Comparison of ENCODE assay signal across 10 cellular contexts in the genomic region with DNA sequence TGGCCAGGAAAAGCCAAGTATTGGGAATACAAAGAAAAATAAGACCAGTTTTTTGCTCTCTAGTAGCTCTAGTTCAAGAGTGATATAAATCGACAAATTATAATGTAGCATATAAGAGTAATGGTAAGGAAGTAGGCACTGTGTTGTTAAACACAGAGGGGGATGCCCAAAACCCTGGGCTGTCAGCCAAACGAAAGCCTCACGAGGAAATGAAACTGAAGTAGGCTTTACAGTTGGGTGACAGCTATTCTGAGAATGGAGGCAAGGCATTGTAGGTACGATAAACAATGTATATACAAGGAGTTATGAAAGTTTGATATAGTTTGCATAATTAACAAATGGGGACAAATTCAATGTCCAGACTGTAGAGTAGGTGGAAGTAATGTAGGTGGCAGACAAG.
DNase-seq lines count a peak whose midpoint lies in the region; ATAC-seq and TF ChIP-seq lines count a peak whose summit lies in the region.
"Had no signal": no experiment of that assay in that cellular context is flagged by ENCODE, and none has a peak within 500 bp of the region (broad histone marks: within the 10 kb centered on the region; RNA-seq: fewer than 3 reads in every experiment).

No MANE protein-coding gene starts in this region.

- H3K36me3 ChIP-seq in BLaER1: no peaks in the 10 kb centered on the region
- H3K36me3 ChIP-seq in stomach: no peaks in the 10 kb centered on the region

- no peak overlapping the region for H3K4me3 Mint-ChIP-seq in CD4-positive, alpha-beta T cell
- H3K4me3 Mint-ChIP-seq: activated naive CD4-positive, alpha-beta T cell treated with anti-CD3 and anti-CD28 coated beads, Interleukin-2, amount 50 U/mL, for 24 hours; natural killer cell had no signal

- H3K4me1 Mint-ChIP-seq in CD4-positive, alpha-beta T cell (ENCODE audit: low read depth): no peaks in the 10 kb centered on the region
- H3K4me1 Mint-ChIP-seq: activated naive CD4-positive, alpha-beta T cell treated with anti-CD3 and anti-CD28 coated beads, Interleukin-2, amount 50 U/mL, for 24 hours; natural killer cell had no signal

- H3K9me3 ChIP-seq in BLaER1: no peaks in the 10 kb centered on the region
- H3K9me3 ChIP-seq in CD4-positive, alpha-beta T cell (ENCODE audit: control insufficient read depth, low read length): no peaks in the 10 kb centered on the region
- no peaks in the 10 kb centered on the region for H3K9me3 ChIP-seq in stomach

- H3K9me3 Mint-ChIP-seq in CD4-positive, alpha-beta T cell: no peaks in the 10 kb centered on the region
- H3K9me3 Mint-ChIP-seq: activated naive CD4-positive, alpha-beta T cell treated with anti-CD3 and anti-CD28 coated beads, Interleukin-2, amount 50 U/mL, for 24 hours had no signal

- DNase-seq in NOMO-1 treated with dmso at 0.1 percent for 144 hours (lab: John Stamatoyannopoulos, UW; ENCODE audit: unreplicated experiment) (peak; percentile 72), stomach (no peak), foreskin keratinocyte (no peak)
- no peak for DNase-seq in stimulated activated CD4-positive, alpha-beta T cell treated with anti-CD3 and anti-CD28 coated beads, Interleukin-1b, Interleukin-23, amount 100 ng/mL, for 48 hours
- DNase-seq in CD4-positive, alpha-beta T cell: no peak
- DNase-seq: natural killer cell had no signal

- H3K27me3 ChIP-seq in BLaER1 (no peaks in the 10 kb centered on the region), stomach (no peaks in the 10 kb centered on the region), foreskin keratinocyte (no peaks in the 10 kb centered on the region)
- no peaks in the 10 kb centered on the region for H3K27me3 ChIP-seq in CD4-positive, alpha-beta T cell (ENCODE audit: control insufficient read depth, insufficient read depth, low read length)

- no peaks in the 10 kb centered on the region for H3K27me3 Mint-ChIP-seq in CD4-positive, alpha-beta T cell

- WGBS in stomach, 5 donors: 49 to 71% (median 57%) methylated on average over 4 of the region's 4 CpGs

- CTCF ChIA-PET in CD4-positive, alpha-beta T cell (lab: Charles Lee): no interaction called here

- H3K4me1 ChIP-seq in BLaER1 (peaks cover 11% of the 10 kb centered on the region), stomach (no peaks in the 10 kb centered on the region), foreskin keratinocyte (no peaks in the 10 kb centered on the region)

- no peak for TF ChIP-seq CTCF in CD4-positive, alpha-beta T cell (IDR thresholded peaks at IDR 0.05)
- TF ChIP-seq CTCF in stomach (IDR thresholded peaks at IDR 0.05) (no peak), foreskin keratinocyte (conservative IDR thresholded peaks at IDR 0.05) (no peak)

- H3K4me3 ChIP-seq in BLaER1: no peak overlapping the region
- H3K4me3 ChIP-seq in stomach: no peak overlapping the region

- no peak for TF ChIP-seq POLR2A in stomach (IDR thresholded peaks at IDR 0.05)

- no peak for TF ChIP-seq EP300 in stomach (IDR thresholded peaks at IDR 0.05)

- ATAC-seq in GM19324 (IDR thresholded peaks at IDR 0.05; ENCODE audit: low FRiP score, unreplicated experiment) (peak; percentile 99), HG02981 (IDR thresholded peaks at IDR 0.05; ENCODE audit: unreplicated experiment) (peak; percentile 99), foreskin keratinocyte (no peak)
- no peak for ATAC-seq in CD4-positive, alpha-beta T cell (ENCODE audit: poor library complexity)
- ATAC-seq: natural killer cell had no signal

- peak overlapping the region; percentile 50 for H3K4me2 ChIP-seq in BLaER1

- no peak overlapping the region for H3K27ac Mint-ChIP-seq in CD4-positive, alpha-beta T cell
- H3K27ac Mint-ChIP-seq: activated naive CD4-positive, alpha-beta T cell treated with anti-CD3 and anti-CD28 coated beads, Interleukin-2, amount 50 U/mL, for 24 hours; natural killer cell had no signal

- H3K36me3 Mint-ChIP-seq in CD4-positive, alpha-beta T cell (ENCODE audit: low read depth): no peaks in the 10 kb centered on the region
- H3K36me3 Mint-ChIP-seq: activated naive CD4-positive, alpha-beta T cell treated with anti-CD3 and anti-CD28 coated beads, Interleukin-2, amount 50 U/mL, for 24 hours; natural killer cell had no signal

- no peak overlapping the region for H3K9ac ChIP-seq in BLaER1

- POLR2A ChIA-PET in CD4-positive, alpha-beta T cell (lab: Charles Lee): no interaction called here

- no peaks in the 10 kb centered on the region for H4K20me1 ChIP-seq in BLaER1

- H3K27ac ChIP-seq in BLaER1 (no peak overlapping the region), stomach (no peak overlapping the region), foreskin keratinocyte (no peak overlapping the region)
- H3K27ac ChIP-seq in CD4-positive, alpha-beta T cell (ENCODE audit: low read depth, low read length): no peak overlapping the region

- intact Hi-C loops in CD4-positive, alpha-beta T cell (cut with DNase I, micrococcal nuclease): no loop called here
- intact Hi-C loops in stomach (cut with DNase I; ENCODE audit: low total_unique reads): no loop called here

Comparison
In these comparisons a context has a peak if more than half of its experiments do, and no peak if none do; other contexts are left out.
1. ATAC-seq: peak in GM19324 (single experiment) and HG02981 (single experiment); none in CD4-positive, alpha-beta T cell (single experiment) and foreskin keratinocyte (single experiment).